In genomic region chr5:159123189-159123588, GRCh38 we compare ENCODE assay signal across 8 cellular contexts. TPM values are rescaled to one million over a fixed set of nuclear protein-coding genes. Genes with fewer than 3 reads are reported as not detected.
"Had no signal": no experiment of that assay in that cellular context is flagged by ENCODE, and none has a peak within 500 bp of the region (broad histone marks: within the 10 kb centered on the region; RNA-seq: fewer than 3 reads in every experiment).

No MANE protein-coding gene starts in this region.

- H3K9ac ChIP-seq: GM23248 had no signal

- H3K4me3 ChIP-seq: GM23248, HAP-1 had no signal

- H3K4me1 ChIP-seq: HAP-1 had no signal

- H3K27ac ChIP-seq: GM23248 had no signal

- H2AFZ ChIP-seq: GM23248 had no signal

- DNase-seq: GM23248, GOT3, H7, IMR-90, KBM-7 had no signal

- H3K36me3 ChIP-seq: HAP-1 had no signal

- ATAC-seq: HCT116 had no signal

RNA-seq across cellular contexts. Expression of gene EBF1, which starts 23.5 kb away (rescaled TPM):
- total RNA-seq: HT-29 had no signal
